36 cellular contexts compared by ENCODE assay signal in genomic region chr3:158247288-158247687, GRCh38.
"Had no signal": no experiment of that assay in that cellular context is flagged by ENCODE, and none has a peak within 500 bp of the region (broad histone marks: within the 10 kb centered on the region; RNA-seq: fewer than 3 reads in every experiment).

No MANE protein-coding gene starts in this region.

- H3K27me3 Mint-ChIP-seq: activated B cell treated with CpG ODN at 0.5 μM for 24 hours; activated CD4-positive, alpha-beta memory T cell treated with anti-CD3 and anti-CD28 coated beads for 36 hours; activated CD4-positive, alpha-beta T cell treated with anti-CD3 and anti-CD28 coated beads, Interleukin-2, amount 10 ng/mL, durations not matched to agents 24 days and 14 days; activated CD8-positive, alpha-beta T cell treated with anti-CD3 and anti-CD28 coated beads for 36 hours; activated naive CD4-positive, alpha-beta T cell treated with anti-CD3 and anti-CD28 coated beads, Interleukin-2, amount 10 ng/mL, durations not matched to agents 7 days and 5 days; activated naive CD4-positive, alpha-beta T cell treated with anti-CD3 and anti-CD28 coated beads, Interleukin-2, amount 50 U/mL, for 24 hours; activated naive CD8-positive, alpha-beta T cell; activated naive CD8-positive, alpha-beta T cell treated with anti-CD3 and anti-CD28 coated beads, Interleukin-2, amount 10 ng/mL, durations not matched to agents 7 days and 5 days; activated naive CD8-positive, alpha-beta T cell treated with anti-CD3 and anti-CD28 coated beads, Interleukin-2, amount 50 U/mL, for 24 hours; central memory CD8-positive, alpha-beta T cell had no signal

- H3K4me3 ChIP-seq: ascending aorta, cardiac muscle cell had no signal

- H3K4me1 Mint-ChIP-seq: activated CD4-positive, alpha-beta T cell treated with anti-CD3 and anti-CD28 coated beads, Interleukin-2, amount 10 ng/mL, durations not matched to agents 24 days and 14 days; activated naive CD4-positive, alpha-beta T cell treated with anti-CD3 and anti-CD28 coated beads, Interleukin-2, amount 10 ng/mL, durations not matched to agents 7 days and 5 days; activated naive CD8-positive, alpha-beta T cell treated with anti-CD3 and anti-CD28 coated beads, Interleukin-2, amount 10 ng/mL, durations not matched to agents 7 days and 5 days; activated naive CD8-positive, alpha-beta T cell treated with anti-CD3 and anti-CD28 coated beads, Interleukin-2, amount 50 U/mL, for 24 hours; brain had no signal

- ATAC-seq: activated CD8-positive, alpha-beta T cell treated with anti-CD3 and anti-CD28 coated beads for 36 hours; activated naive CD8-positive, alpha-beta T cell treated with anti-CD3 and anti-CD28 coated beads, Interleukin-2, amount 50 U/mL, for 24 hours had no signal

- H3K27ac Mint-ChIP-seq: activated B cell treated with CpG ODN at 0.5 μM for 24 hours; activated CD4-positive, alpha-beta memory T cell treated with anti-CD3 and anti-CD28 coated beads for 36 hours; activated CD4-positive, alpha-beta T cell treated with anti-CD3 and anti-CD28 coated beads, Interleukin-2, amount 10 ng/mL, durations not matched to agents 24 days and 14 days; activated CD8-positive, alpha-beta T cell treated with anti-CD3 and anti-CD28 coated beads for 36 hours; activated naive CD4-positive, alpha-beta T cell treated with anti-CD3 and anti-CD28 coated beads, Interleukin-2, amount 10 ng/mL, durations not matched to agents 7 days and 5 days; activated naive CD4-positive, alpha-beta T cell treated with anti-CD3 and anti-CD28 coated beads, Interleukin-2, amount 50 U/mL, for 24 hours; activated naive CD8-positive, alpha-beta T cell; activated naive CD8-positive, alpha-beta T cell treated with anti-CD3 and anti-CD28 coated beads, Interleukin-2, amount 10 ng/mL, durations not matched to agents 7 days and 5 days; activated naive CD8-positive, alpha-beta T cell treated with anti-CD3 and anti-CD28 coated beads, Interleukin-2, amount 50 U/mL, for 24 hours; activated T-helper 2 cell treated with anti-CD3 and anti-CD28 coated beads, Interferon-gamma antibody, Interleukin-2, Interleukin-4, amounts not matched to agents 10 μg/mL and 5 μg/mL and 100 μg/mL, durations not matched to agents 14 hours and 24 hours and 36 hours; brain; T-helper 1 cell treated with Interleukin-12 subunit alpha and Interleukin-12 subunit beta and Interleukin-4 antibody, amounts not matched to agents 30 μg/mL and 1 μg/mL, for 36 hours; T-helper 2 cell treated with Interferon-gamma antibody and Interleukin-4, amounts not matched to agents 5 μg/mL and 100 μg/mL, for 36 hours had no signal

- H3K4me3 Mint-ChIP-seq: activated B cell treated with CpG ODN at 0.5 μM for 24 hours; activated CD4-positive, alpha-beta memory T cell treated with anti-CD3 and anti-CD28 coated beads for 36 hours; activated CD4-positive, alpha-beta T cell treated with anti-CD3 and anti-CD28 coated beads, Interleukin-2, amount 10 ng/mL, durations not matched to agents 24 days and 14 days; activated CD8-positive, alpha-beta T cell treated with anti-CD3 and anti-CD28 coated beads for 36 hours; activated naive CD4-positive, alpha-beta T cell treated with anti-CD3 and anti-CD28 coated beads, Interleukin-2, amount 10 ng/mL, durations not matched to agents 7 days and 5 days; activated naive CD4-positive, alpha-beta T cell treated with anti-CD3 and anti-CD28 coated beads, Interleukin-2, amount 50 U/mL, for 24 hours; activated naive CD8-positive, alpha-beta T cell; activated naive CD8-positive, alpha-beta T cell treated with anti-CD3 and anti-CD28 coated beads, Interleukin-2, amount 10 ng/mL, durations not matched to agents 7 days and 5 days; activated naive CD8-positive, alpha-beta T cell treated with anti-CD3 and anti-CD28 coated beads, Interleukin-2, amount 50 U/mL, for 24 hours; brain; central memory CD8-positive, alpha-beta T cell; T-helper 1 cell treated with Interleukin-12 subunit alpha and Interleukin-12 subunit beta and Interleukin-4 antibody, amounts not matched to agents 30 μg/mL and 1 μg/mL, for 36 hours; T-helper 2 cell treated with Interferon-gamma antibody and Interleukin-4, amounts not matched to agents 5 μg/mL and 100 μg/mL, for 36 hours had no signal

- DNase-seq: activated B cell treated with CpG ODN at 0.5 μM for 24 hours; activated CD4-positive, alpha-beta memory T cell treated with anti-CD3 and anti-CD28 coated beads for 36 hours; activated CD4-positive, alpha-beta T cell treated with anti-CD3 and anti-CD28 coated beads for 4 hours; activated CD4-positive, alpha-beta T cell treated with anti-CD3 and anti-CD28 coated beads, Interleukin-2, amount 10 ng/mL, durations not matched to agents 24 days and 14 days; activated CD4-positive, alpha-beta T cell treated with anti-CD3 and anti-CD28 coated beads, Interleukin-2, amount 50 U/mL, for 1 hour; activated CD4-positive, alpha-beta T cell treated with anti-CD3 and anti-CD28 coated beads, Interleukin-2, amount 50 U/mL, for 4 hours; activated CD4-positive, CD25-positive, alpha-beta regulatory T cell treated with anti-CD3 and anti-CD28 coated beads, Interleukin-2, amount 50 U/mL, for 72 hours; activated CD8-positive, alpha-beta memory T cell treated with anti-CD3 and anti-CD28 coated beads, Interleukin-2, amount 50 U/mL, for 4 hours; activated CD8-positive, alpha-beta T cell treated with anti-CD3 and anti-CD28 coated beads for 36 hours; activated effector memory CD4-positive, alpha-beta T cell treated with Interleukin-2 at 50 U/mL for 16 hours; activated gamma-delta T cell; activated naive CD4-positive, alpha-beta T cell treated with anti-CD3 and anti-CD28 coated beads, Interleukin-2, amount 10 ng/mL, durations not matched to agents 7 days and 5 days; activated naive CD4-positive, alpha-beta T cell treated with Interleukin-2 at 50 U/mL for 16 hours; activated naive CD8-positive, alpha-beta T cell treated with anti-CD3 and anti-CD28 coated beads, Interleukin-2, amount 10 ng/mL, durations not matched to agents 7 days and 5 days; activated naive CD8-positive, alpha-beta T cell treated with anti-CD3 and anti-CD28 coated beads, Interleukin-2, amount 50 U/mL, for 24 hours; activated T-cell treated with anti-CD3 and anti-CD28 coated beads for 4 hours; activated T-cell treated with anti-CD3 and anti-CD28 coated beads, Interleukin-2, amount 50 U/mL, for 1 hour; activated T-cell treated with anti-CD3 and anti-CD28 coated beads, Interleukin-2, amount 50 U/mL, for 48 hours; amygdala; anterior cingulate cortex; caudate nucleus; cerebellar nuclear complex; T-helper 1 cell; T-helper 9 cell had no signal

- FAIRE-seq: bronchial epithelial cell, TTC549 had no signal

- H3K27ac ChIP-seq: ascending aorta, cardiac muscle cell, VCaP had no signal

- H3K36me3 ChIP-seq: cardiac muscle cell had no signal

- H3K27me3 ChIP-seq: ascending aorta, cardiac muscle cell had no signal

- H3K4me1 ChIP-seq: ascending aorta had no signal
